ENCODE assay signal across 9 cellular contexts in the genomic region with DNA sequence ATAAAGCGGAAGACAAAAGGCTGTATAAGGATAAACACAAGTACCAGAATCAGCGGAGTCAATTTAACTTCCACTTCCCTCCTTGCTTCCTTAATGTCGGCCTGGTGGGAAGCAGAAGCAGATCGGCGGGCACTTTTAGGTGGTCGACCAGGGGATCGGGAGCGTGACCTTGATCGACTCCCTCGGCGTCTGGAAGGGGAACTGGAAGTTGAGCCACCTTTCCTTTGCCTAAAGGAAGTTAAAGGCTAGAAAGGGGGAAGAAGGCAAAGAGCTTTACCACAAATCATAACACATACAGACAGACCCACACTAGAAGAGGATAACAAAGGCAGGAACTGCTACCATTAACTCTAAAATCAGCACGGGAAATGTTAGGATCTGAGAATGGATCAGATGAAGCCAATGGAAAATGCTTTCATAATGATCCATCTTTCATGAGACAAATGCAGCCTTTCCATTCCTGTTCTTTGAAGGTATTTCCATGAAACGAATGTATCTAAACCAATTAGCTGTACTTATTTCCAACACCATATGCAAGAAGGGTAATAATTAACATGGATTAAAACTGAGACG.
DNase-seq lines count a peak whose midpoint lies in the region; ATAC-seq lines count a peak whose summit lies in the region.
"Had no signal": no experiment of that assay in that cellular context is flagged by ENCODE, and none has a peak within 500 bp of the region (broad histone marks: within the 10 kb centered on the region; RNA-seq: fewer than 3 reads in every experiment).

No MANE protein-coding gene starts in this region.

- no peak overlapping the region for H3K9ac ChIP-seq in rectal smooth muscle tissue (ENCODE audit: low read length)

- H3K27ac Mint-ChIP-seq in dendritic cell treated with granulocyte-macrophage colony-stimulating factor and Interleukin-4, amounts not matched to agents 40 ng/mL and 50 ng/mL, for 4 days: peak overlapping the region; percentile 62

- peaks cover 50% of the 10 kb centered on the region for H3K4me1 Mint-ChIP-seq in dendritic cell treated with granulocyte-macrophage colony-stimulating factor and Interleukin-4, amounts not matched to agents 40 ng/mL and 50 ng/mL, for 4 days (ENCODE audit: low read depth)

- H3K36me3 Mint-ChIP-seq in dendritic cell treated with granulocyte-macrophage colony-stimulating factor and Interleukin-4, amounts not matched to agents 40 ng/mL and 50 ng/mL, for 4 days (ENCODE audit: low read depth): peaks cover 45% of the 10 kb centered on the region

- peak overlapping the region; percentile 53 for H3K4me3 Mint-ChIP-seq in dendritic cell treated with granulocyte-macrophage colony-stimulating factor and Interleukin-4, amounts not matched to agents 40 ng/mL and 50 ng/mL, for 4 days

- H3K27ac ChIP-seq in rectal smooth muscle tissue (ENCODE audit: low read depth, low read length): peak overlapping the region; percentile 46

- no peak overlapping the region for H3K4me3 ChIP-seq in rectal smooth muscle tissue (ENCODE audit: low read length)

- peak; percentile 20 for DNase-seq in SIG-M5 treated with dmso at 0.1 percent for 504 hours (lab: John Stamatoyannopoulos, UW; ENCODE audit: unreplicated experiment)
- no peak for DNase-seq in SIG-M5 (lab: John Stamatoyannopoulos, UW)
- DNase-seq in KBM-7: peak; percentile 52
- no peak for DNase-seq in activated effector memory CD4-positive, alpha-beta T cell treated with anti-CD3 and anti-CD28 coated beads, Interleukin-2, amount 50 U/mL, for 16 hours
- DNase-seq: MM.1S had no signal

- no peaks in the 10 kb centered on the region for H3K27me3 Mint-ChIP-seq in dendritic cell treated with granulocyte-macrophage colony-stimulating factor and Interleukin-4, amounts not matched to agents 40 ng/mL and 50 ng/mL, for 4 days

- no peak for ATAC-seq in GM21723 (IDR thresholded peaks at IDR 0.05; ENCODE audit: unreplicated experiment)
- ATAC-seq in HG02763 (IDR thresholded peaks at IDR 0.05; ENCODE audit: unreplicated experiment): no peak

- in situ Hi-C loops in KBM-7 (cut with MboI; ENCODE audit: low pct_unique_long_range_greater_than_20kb, low sequenced_read_pairs): no loop called here

- intact Hi-C loops in dendritic cell treated with granulocyte-macrophage colony-stimulating factor and Interleukin-4, amounts not matched to agents 40 ng/mL and 50 ng/mL, for 4 days (cut with micrococcal nuclease): no loop called here

- no peaks in the 10 kb centered on the region for H3K27me3 ChIP-seq in rectal smooth muscle tissue (ENCODE audit: control insufficient read depth, insufficient read depth, low read length)

- H3K36me3 ChIP-seq in rectal smooth muscle tissue (ENCODE audit: control insufficient read depth, insufficient read depth, low read length): peaks cover 11% of the 10 kb centered on the region

- peaks cover 29% of the 10 kb centered on the region for H3K4me1 ChIP-seq in rectal smooth muscle tissue (ENCODE audit: control insufficient read depth, insufficient read depth, low read length)

- no peaks in the 10 kb centered on the region for H3K9me3 Mint-ChIP-seq in dendritic cell treated with granulocyte-macrophage colony-stimulating factor and Interleukin-4, amounts not matched to agents 40 ng/mL and 50 ng/mL, for 4 days

Comparison
In these comparisons a context has a peak if more than half of its experiments do, and no peak if none do; other contexts are left out.
1. DNase-seq: peak in SIG-M5 treated with dmso at 0.1 percent for 504 hours (single experiment) and KBM-7 (single experiment); none in SIG-M5 (single experiment) and activated effector memory CD4-positive, alpha-beta T cell treated with anti-CD3 and anti-CD28 coated beads, Interleukin-2, amount 50 U/mL, for 16 hours (single experiment).